17 cellular contexts compared by ENCODE assay signal in genomic region chr16:57643902-57644301, GRCh38. TPM values are rescaled to one million over a fixed set of nuclear protein-coding genes. Genes with fewer than 3 reads are reported as not detected.
"Had no signal": no experiment of that assay in that cellular context is flagged by ENCODE, and none has a peak within 500 bp of the region (broad histone marks: within the 10 kb centered on the region; RNA-seq: fewer than 3 reads in every experiment).

No MANE protein-coding gene starts in this region.

- H3K27me3 Mint-ChIP-seq: activated naive CD8-positive, alpha-beta T cell treated with anti-CD3 and anti-CD28 coated beads, Interleukin-2, amount 50 U/mL, for 24 hours; central memory CD8-positive, alpha-beta T cell; effector memory CD8-positive, alpha-beta T cell had no signal

- H3K9me3 ChIP-seq: left lung, sigmoid colon had no signal

- H3K4me1 ChIP-seq: sigmoid colon had no signal

- H3K36me3 Mint-ChIP-seq: activated CD4-positive, alpha-beta memory T cell treated with anti-CD3 and anti-CD28 coated beads for 36 hours had no signal

- H3K9me3 Mint-ChIP-seq: activated CD4-positive, alpha-beta memory T cell treated with anti-CD3 and anti-CD28 coated beads for 36 hours; activated naive CD8-positive, alpha-beta T cell treated with anti-CD3 and anti-CD28 coated beads, Interleukin-2, amount 50 U/mL, for 24 hours; central memory CD8-positive, alpha-beta T cell; effector memory CD8-positive, alpha-beta T cell; nephron had no signal

- ATAC-seq: activated CD4-positive, CD25-positive, alpha-beta regulatory T cell treated with anti-CD3 and anti-CD28 coated beads, Interleukin-2, amount 50 U/mL, for 24 hours; activated naive CD8-positive, alpha-beta T cell treated with anti-CD3 and anti-CD28 coated beads, Interleukin-2, amount 50 U/mL, for 24 hours; effector memory CD8-positive, alpha-beta T cell had no signal

- H3K4me3 Mint-ChIP-seq: activated CD4-positive, alpha-beta memory T cell treated with anti-CD3 and anti-CD28 coated beads for 36 hours; activated naive CD8-positive, alpha-beta T cell treated with anti-CD3 and anti-CD28 coated beads, Interleukin-2, amount 50 U/mL, for 24 hours; central memory CD8-positive, alpha-beta T cell; effector memory CD8-positive, alpha-beta T cell; nephron had no signal

- H3K27ac Mint-ChIP-seq: activated CD4-positive, alpha-beta memory T cell treated with anti-CD3 and anti-CD28 coated beads for 36 hours; activated naive CD8-positive, alpha-beta T cell treated with anti-CD3 and anti-CD28 coated beads, Interleukin-2, amount 50 U/mL, for 24 hours; effector memory CD8-positive, alpha-beta T cell had no signal

- H3K4me3 ChIP-seq: left lung, sigmoid colon had no signal

- DNase-seq: activated CD4-positive, alpha-beta memory T cell treated with anti-CD3 and anti-CD28 coated beads for 36 hours; activated naive CD4-positive, alpha-beta T cell treated with Interleukin-2 at 50 U/mL for 16 hours; activated naive CD8-positive, alpha-beta T cell treated with anti-CD3 and anti-CD28 coated beads, Interleukin-2, amount 50 U/mL, for 24 hours; cortex of kidney; effector memory CD8-positive, alpha-beta T cell; stimulated activated CD4-positive, alpha-beta T cell treated with anti-CD3 and anti-CD28 coated beads, Interleukin-12 subunit alpha, Interleukin-12 subunit beta, amount 100 ng/mL, for 4 hours; stimulated activated CD4-positive, alpha-beta T cell treated with anti-CD3 and anti-CD28 coated beads, Interleukin-2, amount 100 ng/mL, for 48 hours; stimulated activated naive CD4-positive, alpha-beta T cell treated with Interleukin-2 at 50 U/mL for 16 hours had no signal

- H3K36me3 ChIP-seq: left lung, sigmoid colon had no signal

RNA-seq across cellular contexts. Expression of gene ADGRG3, which starts 24.2 kb away (rescaled TPM):
- total RNA-seq: activated CD4-positive, alpha-beta memory T cell treated with anti-CD3 and anti-CD28 coated beads for 36 hours; osteoblast; pulmonary artery endothelial cell had no signal

RNA-seq across cellular contexts. Expression of gene DRC7, which starts 50.7 kb away (rescaled TPM):
- total RNA-seq: activated CD4-positive, alpha-beta memory T cell treated with anti-CD3 and anti-CD28 coated beads for 36 hours; glomerular endothelial cell; osteoblast; sigmoid colon; urinary bladder had no signal
